ENCODE assay signal across 18 cellular contexts in genomic region chr15:99911824-99912223, GRCh38.
DNase-seq lines count a peak whose midpoint lies in the region; ATAC-seq, FAIRE-seq and TF ChIP-seq lines count a peak whose summit lies in the region.
"Had no signal": no experiment of that assay in that cellular context is flagged by ENCODE, and none has a peak within 500 bp of the region (broad histone marks: within the 10 kb centered on the region; RNA-seq: fewer than 3 reads in every experiment).

No MANE protein-coding gene starts in this region.

- ATAC-seq in K562 = no peak
- ATAC-seq in HG02973 (IDR thresholded peaks at IDR 0.05; ENCODE audit: unreplicated experiment) = no peak
- ATAC-seq: activated CD4-positive, CD25-positive, alpha-beta regulatory T cell treated with anti-CD3 and anti-CD28 coated beads, Interleukin-2, amount 50 U/mL, for 24 hours; activated T-cell treated with anti-CD3 and anti-CD28 coated beads, Interleukin-2, amount 50 U/mL, for 72 hours; left lobe of liver had no signal

- H3K27me3 ChIP-seq in BLaER1 treated with 17β-estradiol and CSF1 and Interleukin-3, amounts not matched to agents 10 nM and 100 nM = no peaks in the 10 kb centered on the region
- H3K27me3 ChIP-seq in K562 (ENCODE audit: control insufficient read depth in 2 of 2, insufficient read depth in 2 of 2, low read length in 2 of 2) (peaks cover 4 to 29% of the 10 kb centered on the region in 2 experiments), testis (no peaks in the 10 kb centered on the region)

- TF ChIP-seq POLR2A in K562 (conservative IDR thresholded peaks at IDR 0.05) = no peak
- TF ChIP-seq POLR2A in testis (IDR thresholded peaks at IDR 0.05) = no peak

- no peaks in the 10 kb centered on the region for H4K20me1 ChIP-seq in BLaER1 treated with 17β-estradiol and CSF1 and Interleukin-3, amounts not matched to agents 10 nM and 100 nM
- no peaks in the 10 kb centered on the region for H4K20me1 ChIP-seq in K562 (replicated peaks; ENCODE audit: control insufficient read depth, insufficient read depth, low read length)

- TF ChIP-seq CTCF in K562 (IDR thresholded peaks at IDR 0.05 in 2 of 3, conservative IDR thresholded peaks at IDR 0.05 in 1 of 3; ENCODE audit: insufficient read depth in 2 of 3, low read depth in 1 of 3, low read length in 3 of 3) (no peak), testis (IDR thresholded peaks at IDR 0.05) (no peak)

- H3K27ac ChIP-seq in BLaER1 treated with 17β-estradiol and CSF1 and Interleukin-3, amounts not matched to agents 10 nM and 100 nM = 0 out of 22 replicates have a peak overlapping the region, but pooled peaks of 1 of the 11 experiments have one; percentile 3
- H3K27ac ChIP-seq in K562 (ENCODE audit: extremely low read depth, low read depth, low read length) (no peak overlapping the region), testis (no peak overlapping the region)
- H3K27ac ChIP-seq: KMS-11 had no signal

- H3K9me3 ChIP-seq in BLaER1 treated with 17β-estradiol and CSF1 and Interleukin-3, amounts not matched to agents 10 nM and 100 nM (replicated peaks in 1 of 11) = peaks cover 0 to 4% (median 0%) of the 10 kb centered on the region in 11 experiments; a peak in 3 of 22 replicates
- no peaks in the 10 kb centered on the region for H3K9me3 ChIP-seq in K562 (replicated peaks; ENCODE audit: control insufficient read depth, insufficient read depth, low read depth, low read length)
- no peaks in the 10 kb centered on the region for H3K9me3 ChIP-seq in testis
- H3K9me3 ChIP-seq: Caco-2 had no signal

- H3K9me1 ChIP-seq in K562 (ENCODE audit: control insufficient read depth, insufficient read depth, low read length) = no peaks in the 10 kb centered on the region

- in situ Hi-C loops in K562 (cut with MboI) = no loop called here

- TF ChIP-seq RAD21 in K562 (CRISPR knock-in tag; conservative IDR thresholded peaks at IDR 0.05 in 1 of 2, IDR thresholded peaks at IDR 0.05 in 1 of 2) = no peak

- H2AFZ ChIP-seq in K562 (ENCODE audit: low read depth, low read length) = no peak overlapping the region

- WGBS in K562 (ENCODE audit: insufficient coverage, low coverage, missing lambda C conversion rate) = 1% methylated on average over 5 of the region's 5 CpGs
- 43 to 78% methylated on average over 5 of the region's 5 CpGs for WGBS in testis, 2 donors

- peaks cover 13 to 23% (median 18%) of the 10 kb centered on the region in 10 experiments for H3K4me1 ChIP-seq in BLaER1 treated with 17β-estradiol and CSF1 and Interleukin-3, amounts not matched to agents 10 nM and 100 nM
- H3K4me1 ChIP-seq in K562 (replicated peaks in 1 of 2; ENCODE audit: control insufficient read depth in 2 of 2, insufficient read depth in 2 of 2, low read length in 2 of 2) = no peaks in the 10 kb centered on the region
- H3K4me1 ChIP-seq in testis = peaks cover 3% of the 10 kb centered on the region
- H3K4me1 ChIP-seq: Caco-2 had no signal

- CTCF ChIA-PET in K562 (lab: Yijun Ruan, JAX; ENCODE audit: low intra/inter-chr PET ratio) = no interaction called here

- peak overlapping the region; percentile 31 to 66 (median 48) for H3K4me2 ChIP-seq in BLaER1 treated with 17β-estradiol and CSF1 and Interleukin-3, amounts not matched to agents 10 nM and 100 nM
- H3K4me2 ChIP-seq in K562 (ENCODE audit: insufficient read depth, low read length) = no peak overlapping the region
- H3K4me2 ChIP-seq: KMS-11 had no signal

- H3K4me3 ChIP-seq in BLaER1 treated with 17β-estradiol and CSF1 and Interleukin-3, amounts not matched to agents 10 nM and 100 nM = no peak overlapping the region
- H3K4me3 ChIP-seq in K562 (no peak overlapping the region), testis (no peak overlapping the region)

- DNase-seq in MV-4-11 (lab: John Stamatoyannopoulos, UW) (peak; percentile 61), K562 (ENCODE audit: extremely low read depth in 1 of 4, low spot score in 3 of 4) (no peak), occipital lobe (lab: John Stamatoyannopoulos, UW) (peak; percentile 10), testis (no peak), kidney tubule cell (ENCODE audit: low spot score) (no peak)
- DNase-seq: activated naive CD8-positive, alpha-beta T cell treated with anti-CD3 and anti-CD28 coated beads, Interleukin-2, amount 10 ng/mL, durations not matched to agents 7 days and 5 days; activated T-cell treated with anti-CD3 and anti-CD28 coated beads, Interleukin-2, amount 50 U/mL, for 72 hours; Caco-2; NCI-H1105 treated with DMSO at 0.1 percent for 48 hours; NK-92 treated with Interleukin-12 subunit alpha and Interleukin-12 subunit beta, amount 100 ng/mL, for 24 hours; retina; stimulated activated CD4-positive, alpha-beta T cell treated with anti-CD3 and anti-CD28 coated beads, Interleukin-15, amount 100 ng/mL, for 24 hours had no signal

- no peak for FAIRE-seq in K562 (lab: Jason Lieb, UNC)
- FAIRE-seq: GM18507 had no signal

- intact Hi-C loops in K562 (cut with micrococcal nuclease) = loop anchor here (10.0 kb wide), 1 partner anchor 507 kb away; no protein-coding TSS in a partner anchor
- intact Hi-C loops in testis (cut with DNase I; ENCODE audit: low total_unique reads) = no loop called here

- H3K36me3 ChIP-seq in BLaER1 treated with 17β-estradiol and CSF1 and Interleukin-3, amounts not matched to agents 10 nM and 100 nM = no peaks in the 10 kb centered on the region
- H3K36me3 ChIP-seq in K562 (ENCODE audit: control insufficient read depth, insufficient read depth, low read length) = no peaks in the 10 kb centered on the region
- no peaks in the 10 kb centered on the region for H3K36me3 ChIP-seq in testis (ENCODE audit: low read depth, missing control alignments)

- POLR2A ChIA-PET in K562 (lab: Yijun Ruan, JAX) = interaction anchor here (1.2 kb wide), 1 partner anchor 54 kb away, joined by 3 read pairs; no protein-coding TSS in a partner anchor

- no peaks in the 10 kb centered on the region for H3K79me2 ChIP-seq in K562 (ENCODE audit: control insufficient read depth, insufficient read depth, low read length)

- BruUV-seq in K562 (replicated peaks; lab: Mats Ljungman, UMichigan) = no TSS peak

- H3K9ac ChIP-seq in BLaER1 treated with 17β-estradiol and CSF1 and Interleukin-3, amounts not matched to agents 10 nM and 100 nM = no peak overlapping the region
- H3K9ac ChIP-seq in K562 (ENCODE audit: insufficient read depth in 1 of 2, low read depth in 2 of 2, low read length in 2 of 2) = no peak overlapping the region
- H3K9ac ChIP-seq: KMS-11 had no signal

- no peak for TF ChIP-seq EP300 in K562 (IDR thresholded peaks at IDR 0.05; ENCODE audit: low read length)

TF ChIP-seq in K562, 482 proteins besides CTCF, POLR2A, EP300 and RAD21:
- TF ChIP-seq TSHZ1 (CRISPR knock-in tag; IDR thresholded peaks at IDR 0.05) (no peak), BRF1 (IDR thresholded peaks at IDR 0.05; ENCODE audit: borderline replicate concordance, extremely low read depth, insufficient read length) (no peak), PBX2 (CRISPR knock-in tag; IDR thresholded peaks at IDR 0.05; ENCODE audit: low read depth) (no peak), PBX2 (tag; conservative IDR thresholded peaks at IDR 0.05; ENCODE audit: low read depth) (peak; percentile 21; the same call in 1 of the 2 replicates)

Comparison
In these comparisons a context has a peak if more than half of its experiments do, and no peak if none do; other contexts are left out.
1. DNase-seq: peak in MV-4-11 (single experiment) and occipital lobe (single experiment); none in K562 (0 of 4), testis (single experiment) and kidney tubule cell (single experiment).